In the genomic region with DNA sequence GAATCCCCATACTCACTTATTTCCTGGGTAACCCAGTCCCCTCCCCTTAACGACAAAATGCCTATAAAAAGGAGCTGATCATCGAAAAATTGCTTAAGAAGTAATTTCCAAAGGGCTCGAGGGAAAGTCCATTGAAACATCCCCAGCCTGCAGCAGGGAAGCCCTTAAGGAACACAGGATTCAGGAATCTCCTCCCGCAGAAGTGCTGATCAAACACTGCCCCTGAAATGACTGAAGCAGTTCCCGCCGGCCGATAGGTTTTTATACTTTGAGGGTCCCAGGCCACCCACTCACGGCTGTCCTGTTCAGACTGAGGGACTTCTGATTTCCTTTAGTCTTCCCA, we compare ENCODE assay signal across 8 cellular contexts. TPM values are rescaled to one million over a fixed set of nuclear protein-coding genes. Genes with fewer than 3 reads are reported as not detected.
DNase-seq lines count a peak whose midpoint lies in the region; ATAC-seq and TF ChIP-seq lines count a peak whose summit lies in the region.

No MANE protein-coding gene starts in this region.

- peaks cover 35% of the 10 kb centered on the region for H3K4me1 Mint-ChIP-seq in T-helper 17 cell

- TF ChIP-seq CTCF in heart right ventricle (IDR thresholded peaks at IDR 0.05) = no peak

- H3K4me3 ChIP-seq in GM23248 = peak overlapping the region; percentile 91
- H3K4me3 ChIP-seq in heart right ventricle = peak overlapping the region; percentile 67 to 100 (median 84)
- peak overlapping the region; percentile 93 to 98 (median 96) for H3K4me3 ChIP-seq in skeletal muscle tissue (ENCODE audit: low read length in 3 of 3)

- H3K27ac ChIP-seq in GM23248 (peak overlapping the region; percentile 75), heart right ventricle (peak overlapping the region; percentile 81 to 95 (median 88)), skeletal muscle tissue (ENCODE audit: low read depth, low read length) (peak overlapping the region; percentile 93)

- 0 out of 2 replicates have a peak, but pooled peaks cover under 1% of the 10 kb centered on the region for H3K36me3 ChIP-seq in GM23248 (ENCODE audit: low read depth)
- H3K36me3 ChIP-seq in heart right ventricle = peaks cover 0 to 21% (median under 1%) of the 10 kb centered on the region in 9 donors
- peaks cover under 1 to 3% (median 1%) of the 10 kb centered on the region in 3 donors for H3K36me3 ChIP-seq in skeletal muscle tissue (ENCODE audit: control insufficient read depth in 3 of 3, insufficient read depth in 3 of 3, low read length in 3 of 3)

- H3K79me2 ChIP-seq in GM23248 (ENCODE audit: insufficient read depth) = peaks cover 56% of the 10 kb centered on the region

- peak overlapping the region; percentile 100 for H2AFZ ChIP-seq in GM23248

- DNase-seq in GM23248 = no peak
- DNase-seq in T-helper 17 cell = no peak
- no peak for DNase-seq in heart right ventricle
- DNase-seq in retina = no peak

- peak overlapping the region; percentile 98 for H3K4me2 ChIP-seq in GM23248 (ENCODE audit: unreplicated experiment)

- intact Hi-C loops in heart right ventricle (cut with DNase I) = loop anchor here in 2 of 10 donors (10.0 kb wide), 1 partner anchor 199 kb away; no protein-coding TSS in a partner anchor

- WGBS in GM23248 (ENCODE audit: low coverage in 1 of 2, low lambda C conversion rate in 2 of 2, missing lambda C conversion rate in 2 of 2), 2 experiments = 1 to 3% methylated on average over 8 of the region's 8 CpGs
- 0 to 1% methylated on average over 8 of the region's 8 CpGs for WGBS in heart right ventricle, 2 donors

- H4K20me1 ChIP-seq in GM23248 (ENCODE audit: insufficient read depth) = no peaks in the 10 kb centered on the region

- H3K9ac ChIP-seq in GM23248 (peak overlapping the region; percentile 88), skeletal muscle tissue (ENCODE audit: low read depth in 1 of 3, low read length in 3 of 3) (peak overlapping the region; percentile 96 to 99 (median 97))

- H3K4me3 Mint-ChIP-seq in T-helper 17 cell = peak overlapping the region; percentile 98

- no peaks in the 10 kb centered on the region for H3K9me2 ChIP-seq in GM23248 (ENCODE audit: insufficient read depth)

- H3K9me3 ChIP-seq in GM23248 (ENCODE audit: low read depth) (no peaks in the 10 kb centered on the region), T-helper 17 cell (ENCODE audit: control insufficient read depth, low read length, poor library complexity, severe bottlenecking) (no peaks in the 10 kb centered on the region), heart right ventricle (no peaks in the 10 kb centered on the region), skeletal muscle tissue (ENCODE audit: control insufficient read depth in 3 of 3, low read length in 3 of 3) (no peaks in the 10 kb centered on the region)

- no peaks in the 10 kb centered on the region for H3F3A ChIP-seq in GM23248 (ENCODE audit: insufficient read depth)

- no peaks in the 10 kb centered on the region for H3K27me3 Mint-ChIP-seq in T-helper 17 cell

- in situ Hi-C loops in GM23248 (cut with MboI) = no loop called here

- ATAC-seq in T-helper 17 cell (no peak), heart right ventricle (peak in 4 of 8 donors; percentile 2 to 12 (median 6)), HG02763 (IDR thresholded peaks at IDR 0.05; ENCODE audit: unreplicated experiment) (no peak), GM18867 (IDR thresholded peaks at IDR 0.05; ENCODE audit: unreplicated experiment) (no peak), HG02885 (IDR thresholded peaks at IDR 0.05; ENCODE audit: poor library complexity, unreplicated experiment) (no peak)

- H3K36me3 Mint-ChIP-seq in T-helper 17 cell (ENCODE audit: low read depth) = peaks cover 2% of the 10 kb centered on the region

- peaks cover 11% of the 10 kb centered on the region for H3K4me1 ChIP-seq in GM23248 (ENCODE audit: insufficient read depth)
- H3K4me1 ChIP-seq in heart right ventricle = peaks cover 13 to 54% (median 36%) of the 10 kb centered on the region in 9 donors
- peaks cover 28 to 46% (median 28%) of the 10 kb centered on the region in 3 donors for H3K4me1 ChIP-seq in skeletal muscle tissue (ENCODE audit: control insufficient read depth in 3 of 3, insufficient read depth in 3 of 3, low read length in 3 of 3)

- H3K27me3 ChIP-seq in GM23248 (replicated peaks; ENCODE audit: insufficient read depth) (no peaks in the 10 kb centered on the region), heart right ventricle (no peaks in the 10 kb centered on the region), skeletal muscle tissue (ENCODE audit: control insufficient read depth in 3 of 3, insufficient read depth in 3 of 3, low read length in 3 of 3) (no peaks in the 10 kb centered on the region)

- peak overlapping the region; percentile 97 for H3K27ac Mint-ChIP-seq in T-helper 17 cell

RNA-seq across cellular contexts. Expression of gene ZNF79, which starts 0.6 kb away (rescaled TPM):
- total RNA-seq in GM23248 (2014; rRNA removed; shearing (Covaris generic)) = 3.4 and 6.9 TPM in 2 replicates
- polyA plus RNA-seq in GM23248 (2016; fragmentation: Nextera tagmentation; extraction: Ambion mirVana) (4.2 and 4.4 TPM in 2 replicates), heart right ventricle (1 to 10 TPM; 2.1 to 4.5 TPM)
- total RNA-seq in T-helper 17 cell (1 to 10 TPM; 7.9 to 8.4 TPM), heart right ventricle (1 to 10 TPM; 4.4 to 8.3 (median 6.4) TPM), skeletal muscle tissue (9.9 TPM)

RNA-seq across cellular contexts. Expression of gene SLC2A8, which starts 26.6 kb away (rescaled TPM):
- total RNA-seq in GM23248 (2014; rRNA removed; shearing (Covaris generic)) = 9.9 and 11.9 TPM in 2 replicates
- polyA plus RNA-seq in GM23248 (2016; fragmentation: Nextera tagmentation; extraction: Ambion mirVana) (8.7 and 9.6 TPM in 2 replicates), heart right ventricle (10 to 100 TPM; 18.9 to 21.7 TPM)
- total RNA-seq in T-helper 17 cell (1 to 10 TPM; 3.0 to 4.3 TPM), heart right ventricle (10 to 100 TPM; 10.0 to 26.7 (median 13.1) TPM), skeletal muscle tissue (13.6 TPM)

RNA-seq across cellular contexts. Expression of gene RPL12, which starts 27.6 kb away (rescaled TPM):
- 1,255 and 1,676 TPM in 2 replicates for total RNA-seq in GM23248 (2014; rRNA removed; shearing (Covaris generic))
- polyA plus RNA-seq in GM23248 (2016; fragmentation: Nextera tagmentation; extraction: Ambion mirVana) = 576 and 594 TPM in 2 replicates
- total RNA-seq in T-helper 17 cell = 1,000 to 10,000 TPM; 1,506 to 1,597 TPM
- 100 to 1,000 TPM; 409 to 810 (median 499) TPM for total RNA-seq in heart right ventricle
- polyA plus RNA-seq in heart right ventricle = 1,000 to 10,000 TPM; 1,671 to 1,920 TPM
- 1,305 TPM for total RNA-seq in skeletal muscle tissue

RNA-seq across cellular contexts. Expression of gene LRSAM1, which starts 27.7 kb away (rescaled TPM):
- 10.5 and 15.5 TPM in 2 replicates for total RNA-seq in GM23248 (2014; rRNA removed; shearing (Covaris generic))
- 14.9 TPM in 2 replicates for polyA plus RNA-seq in GM23248 (2016; fragmentation: Nextera tagmentation; extraction: Ambion mirVana)
- 10 to 100 TPM; 19.6 to 22.2 TPM for total RNA-seq in T-helper 17 cell
- 10 to 100 TPM; 24.9 to 49.6 (median 29.5) TPM for total RNA-seq in heart right ventricle
- polyA plus RNA-seq in heart right ventricle = 10 to 100 TPM; 21.2 to 59.9 TPM
- 10.4 TPM for total RNA-seq in skeletal muscle tissue
